ENCODE assay signal across 2 cellular contexts in genomic region chr2:100821913-100822260, GRCh38.
TF ChIP-seq lines count a peak whose summit lies in the region.

No MANE protein-coding gene starts in this region.

TF ChIP-seq in A549, 52 proteins besides CTCF, POLR2A, EP300 and RAD21 (continued from another document):
- no peak for TF ChIP-seq REST (IDR thresholded peaks at IDR 0.05)
- no peak for TF ChIP-seq RNF2 (IDR thresholded peaks at IDR 0.05; ENCODE audit: borderline replicate concordance, low read depth)
- no peak for TF ChIP-seq JUN (IDR thresholded peaks at IDR 0.05)
- TF ChIP-seq JUNB (IDR thresholded peaks at IDR 0.05): no peak
- TF ChIP-seq HOXB13 (CRISPR knock-in tag; IDR thresholded peaks at IDR 0.05; ENCODE audit: low read depth): no peak
- TF ChIP-seq MAFK (IDR thresholded peaks at IDR 0.05; ENCODE audit: partially characterized antibody): no peak
- no peak; the same call in 2 of the 3 replicates for TF ChIP-seq SMC3 (IDR thresholded peaks at IDR 0.05)
- TF ChIP-seq MAZ (IDR thresholded peaks at IDR 0.05; ENCODE audit: borderline replicate concordance, low read depth, low read length): no peak
- no peak for TF ChIP-seq CBX8 (IDR thresholded peaks at IDR 0.05)
- TF ChIP-seq HOXA7 (CRISPR knock-in tag; IDR thresholded peaks at IDR 0.05): no peak

TF ChIP-seq in GM23338, 12 proteins besides CTCF, POLR2A, EP300 and RAD21 (continued from another document):
- TF ChIP-seq ZNF462 (CRISPR knock-in tag; IDR thresholded peaks at IDR 0.05) (no peak), STAT1 (IDR thresholded peaks at IDR 0.05; ENCODE audit: unreplicated experiment) (no peak), CREB1 (CRISPR knock-in tag; IDR thresholded peaks at IDR 0.05; ENCODE audit: low read depth) (no peak), EZH2phosphoT487 (IDR thresholded peaks at IDR 0.05; ENCODE audit: unreplicated experiment) (no peak)
